In genomic region chr1:44784094-44785026, GRCh38 we compare ENCODE assay signal across 8 cellular contexts. TPM values are rescaled to one million over a fixed set of nuclear protein-coding genes. Genes with fewer than 3 reads are reported as not detected.
A peak's percentile ranks its signal among the peaks of the same experiment; 100 is the strongest.
DNase-seq lines count a peak whose midpoint lies in the region; ATAC-seq, FAIRE-seq and TF ChIP-seq lines count a peak whose summit lies in the region.

No MANE protein-coding gene starts in this region.

- in situ Hi-C loops in K562 (cut with MboI), result no loop called here

- no peak for FAIRE-seq in K562 (lab: Jason Lieb, UNC)

- 71% methylated on average over 38 of the region's 71 CpGs for WGBS in K562 (ENCODE audit: insufficient coverage, low coverage, missing lambda C conversion rate)
- WGBS in thymus, result 15% methylated on average over 71 of the region's 71 CpGs

- H3K9me1 ChIP-seq in K562 (ENCODE audit: control insufficient read depth, insufficient read depth, low read length), result no peaks in the 10 kb centered on the region

- no peaks in the 10 kb centered on the region for H4K20me1 ChIP-seq in K562 (replicated peaks; ENCODE audit: control insufficient read depth, insufficient read depth, low read length)

- no peak overlapping the region for H3K4me2 ChIP-seq in K562 (ENCODE audit: insufficient read depth, low read length)

- intact Hi-C loops in CD14-positive monocyte (cut with micrococcal nuclease) (loop anchor here (5.0 to 10.0 kb wide), 2 partner anchors 43 to 230 kb away; partner anchors contain the start of genes HECTD3 (in 1 of the 2) and UROD (in 1 of the 2)), K562 (cut with micrococcal nuclease) (no loop called here)

- TF ChIP-seq POLR2A in K562 (conservative IDR thresholded peaks at IDR 0.05), result no peak

- H3K4me1 ChIP-seq in K562 (replicated peaks in 1 of 2; ENCODE audit: control insufficient read depth in 2 of 2, insufficient read depth in 2 of 2, low read length in 2 of 2), result peaks cover 0 to 17% of the 10 kb centered on the region in 2 experiments; a peak in 4 of 5 replicates
- H3K4me1 ChIP-seq in thymus (ENCODE audit: control insufficient read depth, insufficient read depth, low read length), result peaks cover 18% of the 10 kb centered on the region

- CTCF ChIA-PET in K562 (lab: Yijun Ruan, JAX; ENCODE audit: low intra/inter-chr PET ratio), result no interaction called here

- peaks cover 23% of the 10 kb centered on the region for H3K36me3 ChIP-seq in K562 (ENCODE audit: control insufficient read depth, insufficient read depth, low read length)
- peaks cover 11% of the 10 kb centered on the region for H3K36me3 ChIP-seq in thymus (ENCODE audit: control insufficient read depth, insufficient read depth)

- ATAC-seq in HG03354 (IDR thresholded peaks at IDR 0.05; ENCODE audit: poor library complexity, severe bottlenecking, unreplicated experiment) (peak; percentile 39), K562 (no peak), left lobe of liver (peak; percentile 23), HG02973 (IDR thresholded peaks at IDR 0.05; ENCODE audit: unreplicated experiment) (no peak), HG03196 (IDR thresholded peaks at IDR 0.05; ENCODE audit: unreplicated experiment) (no peak)

- H3K27ac ChIP-seq in K562 (ENCODE audit: extremely low read depth, low read depth, low read length) (no peak overlapping the region), thymus (ENCODE audit: low read depth) (peak overlapping the region; percentile 44)

- no TSS peak for BruUV-seq in K562 (replicated peaks; lab: Mats Ljungman, UMichigan)

- peak overlapping the region; percentile 55 to 75 for H3K4me3 Mint-ChIP-seq in CD14-positive monocyte

- no peak overlapping the region for H3K4me3 ChIP-seq in K562
- peak overlapping the region; percentile 63 for H3K4me3 ChIP-seq in thymus (ENCODE audit: low read length)

- peaks cover 0 to 2% (median 0%) of the 10 kb centered on the region in 7 donors for H3K9me3 Mint-ChIP-seq in CD14-positive monocyte

- TF ChIP-seq RAD21 in K562 (CRISPR knock-in tag; conservative IDR thresholded peaks at IDR 0.05 in 1 of 2, IDR thresholded peaks at IDR 0.05 in 1 of 2), result no peak

- DNase-seq in CD14-positive monocyte (ENCODE audit: low spot score), result no peak
- no peak for DNase-seq in K562 (ENCODE audit: extremely low read depth in 1 of 4, low spot score in 3 of 4)
- DNase-seq in left lobe of liver (ENCODE audit: low spot score), result no peak
- no peak for DNase-seq in occipital lobe (lab: John Stamatoyannopoulos, UW)

- H3K9me3 ChIP-seq in K562 (replicated peaks; ENCODE audit: control insufficient read depth, insufficient read depth, low read depth, low read length) (no peaks in the 10 kb centered on the region), thymus (ENCODE audit: control insufficient read depth) (no peaks in the 10 kb centered on the region)

- H3K9ac ChIP-seq in K562 (ENCODE audit: insufficient read depth in 1 of 2, low read depth in 2 of 2, low read length in 2 of 2), result peak overlapping the region in 1 of 2 experiments; percentile 66; a peak in 2 of 4 replicates

- peaks cover 7 to 15% (median 12%) of the 10 kb centered on the region in 3 donors for H3K27me3 Mint-ChIP-seq in CD14-positive monocyte (ENCODE audit: low read depth in 3 of 3)

- POLR2A ChIA-PET in K562 (lab: Yijun Ruan, JAX), result interaction anchor here (1.3 to 12.0 kb wide), 6 partner anchors 4 to 63 kb away, joined by 4 to 253 read pairs (median 57); partner anchors contain the start of genes BEST4, BTBD19, PLK3 and RPS8

- H3K27ac Mint-ChIP-seq in CD14-positive monocyte, result no peak overlapping the region

- peaks cover 26% of the 10 kb centered on the region for H3K4me1 Mint-ChIP-seq in CD14-positive monocyte

- no peaks in the 10 kb centered on the region for H3K27me3 ChIP-seq in K562 (ENCODE audit: control insufficient read depth in 2 of 2, insufficient read depth in 2 of 2, low read length in 2 of 2)
- no peaks in the 10 kb centered on the region for H3K27me3 ChIP-seq in thymus (ENCODE audit: control insufficient read depth, insufficient read depth)

- TF ChIP-seq CTCF in CD14-positive monocyte (IDR thresholded peaks at IDR 0.05) (no peak), K562 (IDR thresholded peaks at IDR 0.05 in 2 of 3, conservative IDR thresholded peaks at IDR 0.05 in 1 of 3; ENCODE audit: insufficient read depth in 2 of 3, low read depth in 1 of 3, low read length in 3 of 3) (0 out of 6 replicates have a peak, but pooled peaks of 2 of the 3 experiments have one; percentile 1 to 21)

- peaks cover 28 to 29% of the 10 kb centered on the region in 2 donors for H3K36me3 Mint-ChIP-seq in CD14-positive monocyte

- no peak overlapping the region for H2AFZ ChIP-seq in K562 (ENCODE audit: low read depth, low read length)

- no peak for TF ChIP-seq EP300 in K562 (IDR thresholded peaks at IDR 0.05; ENCODE audit: low read length)

- H3K79me2 ChIP-seq in K562 (ENCODE audit: control insufficient read depth, insufficient read depth, low read length), result no peaks in the 10 kb centered on the region

RNA-seq across cellular contexts. Expression of gene BEST4, which starts 3.6 kb away (rescaled TPM):
- polyA plus RNA-seq in CD14-positive monocyte, result not detected
- total RNA-seq in K562 (2011; cell fraction: chromatin; rRNA removed; ENCODE audit: low replicate concordance), result 0.23 TPM in 1 of 2 replicates, not detected in the other
- not detected in 2 replicates for total RNA-seq in K562 (2011; cell fraction: nucleolus; rRNA removed)
- 0.38 TPM in 1 of 2 replicates, not detected in the other for total RNA-seq in K562 (2011; cell fraction: nucleoplasm; rRNA removed)
- not detected in 2 replicates for total RNA-seq in K562 (2014; rRNA removed)
- not detected in 2 replicates for total RNA-seq in K562 (2014; rRNA removed; fragmentation: Illumina TruSeq; extraction: Trizol)
- total RNA-seq in K562 (2015; rRNA removed; fragmentation: Illumina TruSeq; extraction: Trizol), result not detected in 2 replicates
- total RNA-seq in K562 (2021), result not detected in 2 replicates
- 0.05 and 0.07 TPM in 2 replicates for polyA plus RNA-seq in K562 (2011; rRNA removed)
- 0.07 and 0.13 TPM in 2 replicates for polyA plus RNA-seq in K562 (2011; cell fraction: cytosol; rRNA removed)
- polyA plus RNA-seq in K562 (2011; cell fraction: nucleus; rRNA removed), result 0.24 and 0.60 TPM in 2 replicates
- polyA plus RNA-seq in K562 (2012), result 0.04 and 0.06 TPM in 2 replicates
- polyA plus RNA-seq in K562 (2014; fragmentation: Illumina TruSeq; extraction: Trizol), result not detected in 2 replicates
- not detected for polyA plus RNA-seq in K562 (2014; fragmentation: Nextera tagmentation; extraction: Ambion mirVana)
- 0.11 TPM in 1 of 2 replicates, not detected in the other for polyA plus RNA-seq in K562 (2014; rRNA removed)
- polyA minus RNA-seq in K562 (2011; rRNA and poly(A)+ RNA removed), result not detected in 2 replicates
- polyA minus RNA-seq in K562 (2011; cell fraction: cytosol; rRNA and poly(A)+ RNA removed), result not detected in 2 replicates
- polyA minus RNA-seq in K562 (2011; cell fraction: nucleus; rRNA and poly(A)+ RNA removed), result not detected in 2 replicates
- 0.10 TPM for total RNA-seq in left lobe of liver
- 1.3 TPM for polyA plus RNA-seq in thymus
- total RNA-seq in occipital lobe, result 0.16 TPM

RNA-seq across cellular contexts. Expression of gene RPS8, which starts 9.0 kb away (rescaled TPM):
- polyA plus RNA-seq in CD14-positive monocyte (100 to 1,000 TPM; 413 to 419 TPM), K562 (2011; rRNA removed) (2,871 and 3,497 TPM in 2 replicates), K562 (2014; fragmentation: Illumina TruSeq; extraction: Trizol) (2,545 and 2,717 TPM in 2 replicates), K562 (2014; fragmentation: Nextera tagmentation; extraction: Ambion mirVana) (1,000 to 10,000 TPM; 2,431 to 2,562 TPM), K562 (2014; rRNA removed) (3,694 and 4,168 TPM in 2 replicates), thymus (3,732 TPM)
- total RNA-seq in K562 (2011; cell fraction: chromatin; rRNA removed; ENCODE audit: low replicate concordance), result 542 and 786 TPM in 2 replicates
- total RNA-seq in K562 (2011; cell fraction: nucleolus; rRNA removed), result 948 and 967 TPM in 2 replicates
- total RNA-seq in K562 (2011; cell fraction: nucleoplasm; rRNA removed), result 930 and 1,480 TPM in 2 replicates
- total RNA-seq in K562 (2014; rRNA removed) (3,851 and 4,431 TPM in 2 replicates), K562 (2014; rRNA removed; fragmentation: Illumina TruSeq; extraction: Trizol) (2,850 and 3,258 TPM in 2 replicates), K562 (2015; rRNA removed; fragmentation: Illumina TruSeq; extraction: Trizol) (3,074 and 3,307 TPM in 2 replicates), K562 (2021) (3,109 and 3,518 TPM in 2 replicates), left lobe of liver (471 TPM), occipital lobe (1,634 TPM)
- polyA plus RNA-seq in K562 (2011; cell fraction: cytosol; rRNA removed), result 2,484 and 3,204 TPM in 2 replicates
- 1,065 and 1,968 TPM in 2 replicates for polyA plus RNA-seq in K562 (2011; cell fraction: nucleus; rRNA removed)
- 3,267 and 3,835 TPM in 2 replicates for polyA plus RNA-seq in K562 (2012)
- 1,274 and 1,304 TPM in 2 replicates for polyA minus RNA-seq in K562 (2011; rRNA and poly(A)+ RNA removed)
- polyA minus RNA-seq in K562 (2011; cell fraction: cytosol; rRNA and poly(A)+ RNA removed), result 927 and 1,052 TPM in 2 replicates
- 256 and 454 TPM in 2 replicates for polyA minus RNA-seq in K562 (2011; cell fraction: nucleus; rRNA and poly(A)+ RNA removed)

RNA-seq across cellular contexts. Expression of gene PLK3, which starts 15.8 kb away (rescaled TPM):
- polyA plus RNA-seq in CD14-positive monocyte (10 to 100 TPM; 15.8 to 28.1 TPM), K562 (2011; rRNA removed) (11.0 and 15.5 TPM in 2 replicates), K562 (2014; fragmentation: Illumina TruSeq; extraction: Trizol) (12.2 and 14.0 TPM in 2 replicates), K562 (2014; fragmentation: Nextera tagmentation; extraction: Ambion mirVana) (1 to 10 TPM in 1 of 2 experiments, under 1 TPM in 1; 0.52 to 1.9 TPM), K562 (2014; rRNA removed) (22.7 and 24.2 TPM in 2 replicates), thymus (32.9 TPM)
- 66.7 and 212 TPM in 2 replicates for total RNA-seq in K562 (2011; cell fraction: chromatin; rRNA removed; ENCODE audit: low replicate concordance)
- 133 and 170 TPM in 2 replicates for total RNA-seq in K562 (2011; cell fraction: nucleolus; rRNA removed)
- total RNA-seq in K562 (2011; cell fraction: nucleoplasm; rRNA removed), result 70.2 and 84.7 TPM in 2 replicates
- total RNA-seq in K562 (2014; rRNA removed) (15.3 and 17.4 TPM in 2 replicates), K562 (2014; rRNA removed; fragmentation: Illumina TruSeq; extraction: Trizol) (5.2 and 6.6 TPM in 2 replicates), K562 (2015; rRNA removed; fragmentation: Illumina TruSeq; extraction: Trizol) (5.8 and 7.7 TPM in 2 replicates), K562 (2021) (17.9 and 19.3 TPM in 2 replicates), left lobe of liver (2.3 TPM), occipital lobe (10.0 TPM)
- 14.0 and 19.5 TPM in 2 replicates for polyA plus RNA-seq in K562 (2011; cell fraction: cytosol; rRNA removed)
- 73.9 and 132 TPM in 2 replicates for polyA plus RNA-seq in K562 (2011; cell fraction: nucleus; rRNA removed)
- polyA plus RNA-seq in K562 (2012), result 10.1 and 18.5 TPM in 2 replicates
- polyA minus RNA-seq in K562 (2011; rRNA and poly(A)+ RNA removed), result 5.5 and 7.4 TPM in 2 replicates
- polyA minus RNA-seq in K562 (2011; cell fraction: cytosol; rRNA and poly(A)+ RNA removed), result 7.5 and 8.9 TPM in 2 replicates
- polyA minus RNA-seq in K562 (2011; cell fraction: nucleus; rRNA and poly(A)+ RNA removed), result 34.8 and 42.1 TPM in 2 replicates

RNA-seq across cellular contexts. Expression of gene DYNLT4, which starts 22.8 kb away (rescaled TPM):
- polyA plus RNA-seq in CD14-positive monocyte, result 1 to 10 TPM; 2.2 to 2.8 TPM
- not detected in 2 replicates for total RNA-seq in K562 (2011; cell fraction: chromatin; rRNA removed; ENCODE audit: low replicate concordance)
- total RNA-seq in K562 (2011; cell fraction: nucleolus; rRNA removed), result 0.83 and 2.2 TPM in 2 replicates
- 0.59 TPM in 1 of 2 replicates, not detected in the other for total RNA-seq in K562 (2011; cell fraction: nucleoplasm; rRNA removed)
- total RNA-seq in K562 (2014; rRNA removed), result 0.73 TPM in 1 of 2 replicates, not detected in the other
- total RNA-seq in K562 (2014; rRNA removed; fragmentation: Illumina TruSeq; extraction: Trizol), result not detected in 2 replicates
- not detected in 2 replicates for total RNA-seq in K562 (2015; rRNA removed; fragmentation: Illumina TruSeq; extraction: Trizol)
- 0.29 TPM in 1 of 2 replicates, not detected in the other for total RNA-seq in K562 (2021)
- polyA plus RNA-seq in K562 (2011; rRNA removed), result 0.11 TPM in 1 of 2 replicates, not detected in the other
- 0.13 TPM in 1 of 2 replicates, not detected in the other for polyA plus RNA-seq in K562 (2011; cell fraction: cytosol; rRNA removed)
- polyA plus RNA-seq in K562 (2011; cell fraction: nucleus; rRNA removed), result 0.38 and 0.57 TPM in 2 replicates
- polyA plus RNA-seq in K562 (2012), result 0.10 and 0.18 TPM in 2 replicates
- polyA plus RNA-seq in K562 (2014; fragmentation: Illumina TruSeq; extraction: Trizol), result not detected in 2 replicates
- polyA plus RNA-seq in K562 (2014; fragmentation: Nextera tagmentation; extraction: Ambion mirVana), result not detected
- not detected in 2 replicates for polyA plus RNA-seq in K562 (2014; rRNA removed)
- not detected in 2 replicates for polyA minus RNA-seq in K562 (2011; rRNA and poly(A)+ RNA removed)
- not detected in 2 replicates for polyA minus RNA-seq in K562 (2011; cell fraction: cytosol; rRNA and poly(A)+ RNA removed)
- polyA minus RNA-seq in K562 (2011; cell fraction: nucleus; rRNA and poly(A)+ RNA removed), result 0.44 and 0.54 TPM in 2 replicates
- total RNA-seq in left lobe of liver, result 0.55 TPM
- polyA plus RNA-seq in thymus, result 0.09 TPM
- total RNA-seq in occipital lobe, result not detected

RNA-seq across cellular contexts. Expression of gene BTBD19, which starts 24.0 kb away (rescaled TPM):
- polyA plus RNA-seq in CD14-positive monocyte, result under 1 TPM; 0.10 to 0.73 TPM
- 7.6 and 19.8 TPM in 2 replicates for total RNA-seq in K562 (2011; cell fraction: chromatin; rRNA removed; ENCODE audit: low replicate concordance)
- total RNA-seq in K562 (2011; cell fraction: nucleolus; rRNA removed), result 8.9 and 14.7 TPM in 2 replicates
- 8.6 and 18.8 TPM in 2 replicates for total RNA-seq in K562 (2011; cell fraction: nucleoplasm; rRNA removed)
- 0.73 and 1.5 TPM in 2 replicates for total RNA-seq in K562 (2014; rRNA removed)
- 0.32 and 0.76 TPM in 2 replicates for total RNA-seq in K562 (2014; rRNA removed; fragmentation: Illumina TruSeq; extraction: Trizol)
- 0.41 and 0.72 TPM in 2 replicates for total RNA-seq in K562 (2015; rRNA removed; fragmentation: Illumina TruSeq; extraction: Trizol)
- 1.7 and 2.0 TPM in 2 replicates for total RNA-seq in K562 (2021)
- polyA plus RNA-seq in K562 (2011; rRNA removed), result 1.4 and 1.5 TPM in 2 replicates
- polyA plus RNA-seq in K562 (2011; cell fraction: cytosol; rRNA removed), result 0.86 and 1.3 TPM in 2 replicates
- 5.9 and 14.9 TPM in 2 replicates for polyA plus RNA-seq in K562 (2011; cell fraction: nucleus; rRNA removed)
- polyA plus RNA-seq in K562 (2012), result 1.6 and 2.0 TPM in 2 replicates
- 0.95 and 1.4 TPM in 2 replicates for polyA plus RNA-seq in K562 (2014; fragmentation: Illumina TruSeq; extraction: Trizol)
- under 1 TPM; 0.22 to 0.38 TPM for polyA plus RNA-seq in K562 (2014; fragmentation: Nextera tagmentation; extraction: Ambion mirVana)
- 1.8 and 1.9 TPM in 2 replicates for polyA plus RNA-seq in K562 (2014; rRNA removed)
- polyA minus RNA-seq in K562 (2011; rRNA and poly(A)+ RNA removed), result 0.75 and 1.1 TPM in 2 replicates
- 1.8 TPM in 1 of 2 replicates, not detected in the other for polyA minus RNA-seq in K562 (2011; cell fraction: cytosol; rRNA and poly(A)+ RNA removed)
- polyA minus RNA-seq in K562 (2011; cell fraction: nucleus; rRNA and poly(A)+ RNA removed), result 4.9 and 5.0 TPM in 2 replicates
- total RNA-seq in left lobe of liver, result 7.8 TPM
- 3.8 TPM for polyA plus RNA-seq in thymus
- 0.47 TPM for total RNA-seq in occipital lobe

Comparison
In these comparisons a context has a peak if more than half of its experiments do, and no peak if none do; other contexts are left out.
1. ATAC-seq: peak in HG03354 (single experiment) and left lobe of liver (single experiment); none in K562 (single experiment), HG02973 (single experiment) and HG03196 (single experiment).